Comparison of ENCODE assay signal across 1 cellular context in the genomic region with DNA sequence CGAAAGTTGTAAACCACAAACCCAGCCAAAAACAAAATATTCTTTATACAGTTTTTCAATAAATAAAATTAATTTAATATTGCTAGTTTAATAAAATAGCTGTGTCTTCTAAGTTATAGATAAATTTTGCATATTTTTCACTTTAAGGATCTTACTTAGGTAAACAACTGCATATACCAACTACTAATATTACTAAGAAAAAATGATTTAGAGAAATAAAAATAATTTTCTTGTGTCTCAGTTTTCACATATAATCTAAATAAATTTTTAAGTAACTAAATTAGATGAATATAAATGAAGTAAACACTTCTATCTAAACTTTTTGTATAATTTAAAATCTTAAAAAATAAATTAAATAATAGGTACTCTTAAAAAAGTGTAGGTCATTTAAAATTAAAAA.
TF ChIP-seq lines count a peak whose summit lies in the region.

No MANE protein-coding gene starts in this region.

TF ChIP-seq in K562, 482 proteins besides CTCF, POLR2A, EP300 and RAD21:
- TF ChIP-seq CREBBP (IDR thresholded peaks at IDR 0.05; ENCODE audit: low read depth, low read length) (no peak), NCOA2 (IDR thresholded peaks at IDR 0.05; ENCODE audit: partially characterized antibody in 2 of 2) (peak; percentile 37 to 57), CCNT2 (IDR thresholded peaks at IDR 0.05; ENCODE audit: borderline replicate concordance, extremely low read depth, insufficient read length, low read depth, low read length) (peak; percentile 19), ZZZ3 (IDR thresholded peaks at IDR 0.05) (peak; percentile 68; the same call in 1 of the 2 replicates), CBX3 (IDR thresholded peaks at IDR 0.05; ENCODE audit: borderline replicate concordance in 1 of 2, low read length in 2 of 2) (no peak), SNIP1 (IDR thresholded peaks at IDR 0.05; ENCODE audit: low read depth) (no peak), BRD9 (IDR thresholded peaks at IDR 0.05; ENCODE audit: low read depth, partially characterized antibody) (no peak), PATZ1 (CRISPR knock-in tag; IDR thresholded peaks at IDR 0.05; ENCODE audit: borderline replicate concordance) (no peak), KDM4B (IDR thresholded peaks at IDR 0.05; ENCODE audit: borderline replicate concordance in 2 of 2, low read depth in 1 of 2) (0 out of 4 replicates have a peak, but pooled peaks of 1 of the 2 experiments have one; percentile 97)
- TF ChIP-seq, protein P1, sequence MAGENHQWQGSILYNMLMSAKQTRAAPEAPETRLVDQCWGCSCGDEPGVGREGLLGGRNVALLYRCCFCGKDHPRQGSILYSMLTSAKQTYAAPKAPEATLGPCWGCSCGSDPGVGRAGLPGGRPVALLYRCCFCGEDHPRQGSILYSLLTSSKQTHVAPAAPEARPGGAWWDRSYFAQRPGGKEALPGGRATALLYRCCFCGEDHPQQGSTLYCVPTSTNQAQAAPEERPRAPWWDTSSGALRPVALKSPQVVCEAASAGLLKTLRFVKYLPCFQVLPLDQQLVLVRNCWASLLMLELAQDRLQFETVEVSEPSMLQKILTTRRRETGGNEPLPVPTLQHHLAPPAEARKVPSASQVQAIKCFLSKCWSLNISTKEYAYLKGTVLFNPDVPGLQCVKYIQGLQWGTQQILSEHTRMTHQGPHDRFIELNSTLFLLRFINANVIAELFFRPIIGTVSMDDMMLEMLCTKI (IDR thresholded peaks at IDR 0.05; ENCODE audit: partially characterized antibody) = peak; percentile 56
